8 cellular contexts compared by ENCODE assay signal in genomic region chr14:80996049-80996901, GRCh38. TPM values are rescaled to one million over a fixed set of nuclear protein-coding genes. Genes with fewer than 3 reads are reported as not detected.
DNase-seq lines count a peak whose midpoint lies in the region; ATAC-seq and TF ChIP-seq lines count a peak whose summit lies in the region.

No MANE protein-coding gene starts in this region.

- H3K9ac ChIP-seq in SU-DHL-6 (ENCODE audit: low read length), result no peak overlapping the region

- no peaks in the 10 kb centered on the region for H3K27me3 ChIP-seq in SU-DHL-6 (ENCODE audit: low read length)

- H4K20me1 ChIP-seq in SU-DHL-6 (ENCODE audit: low read depth, low read length), result no peaks in the 10 kb centered on the region

- no peaks in the 10 kb centered on the region for H3K79me2 ChIP-seq in SU-DHL-6 (ENCODE audit: insufficient read depth, low read length)

- peak; percentile 76 for ATAC-seq in HG02588 (IDR thresholded peaks at IDR 0.05; ENCODE audit: unreplicated experiment)

- H3K4me3 Mint-ChIP-seq in endothelial cell (ENCODE audit: unreplicated experiment), result no peak overlapping the region

- no peaks in the 10 kb centered on the region for H3K9me3 Mint-ChIP-seq in endothelial cell (ENCODE audit: unreplicated experiment)

- H3K4me3 ChIP-seq in SU-DHL-6 (ENCODE audit: insufficient read depth, low read length, poor library complexity, severe bottlenecking), result no peak overlapping the region

- H3F3A ChIP-seq in SU-DHL-6 (ENCODE audit: insufficient read depth), result no peaks in the 10 kb centered on the region

- DNase-seq in ACHN (peak; percentile 70), GM10266 (ENCODE audit: extremely low spot score) (peak; percentile 42), NCI-H128 (lab: John Stamatoyannopoulos, UW; ENCODE audit: unreplicated experiment) (peak; percentile 30), endothelial cell (ENCODE audit: low spot score) (peak; percentile 16), middle frontal gyrus (ENCODE audit: extremely low spot score, low spot score) (peak; percentile 59), NCI-H2029 treated with DMSO at 0.1 percent for 48 hours (lab: John Stamatoyannopoulos, UW) (no peak)

- no peak overlapping the region for H3K4me2 ChIP-seq in SU-DHL-6 (ENCODE audit: low read depth, low read length, poor library complexity, severe bottlenecking)

- peak; percentile 64 for TF ChIP-seq CTCF in GM10266 (IDR thresholded peaks at IDR 0.05; ENCODE audit: control insufficient read depth, insufficient read depth, low read depth, missing control alignments)
- peak; percentile 71 for TF ChIP-seq CTCF in SU-DHL-6 (IDR thresholded peaks at IDR 0.05; ENCODE audit: insufficient read depth, low read length, poor library complexity, severe bottlenecking)
- TF ChIP-seq CTCF in endothelial cell (IDR thresholded peaks at IDR 0.05; ENCODE audit: unreplicated experiment), result no peak

- H3K27me3 Mint-ChIP-seq in endothelial cell (ENCODE audit: unreplicated experiment), result no peaks in the 10 kb centered on the region

- H3K9me2 ChIP-seq in SU-DHL-6 (replicated peaks; ENCODE audit: insufficient read depth, low read length), result no peaks in the 10 kb centered on the region

- no peak overlapping the region for H3K27ac Mint-ChIP-seq in endothelial cell (ENCODE audit: unreplicated experiment)

- H2AFZ ChIP-seq in SU-DHL-6 (ENCODE audit: low read depth, low read length, severe bottlenecking), result no peak overlapping the region

- no peaks in the 10 kb centered on the region for H3K36me3 Mint-ChIP-seq in endothelial cell (ENCODE audit: low read depth, unreplicated experiment)

- no peaks in the 10 kb centered on the region for H3K4me1 Mint-ChIP-seq in endothelial cell (ENCODE audit: unreplicated experiment)

- H3K36me3 ChIP-seq in SU-DHL-6 (ENCODE audit: low read length), result no peaks in the 10 kb centered on the region

- H3K27ac ChIP-seq in SU-DHL-6 (ENCODE audit: low read depth, low read length), result no peak overlapping the region

- no peaks in the 10 kb centered on the region for H3K9me3 ChIP-seq in SU-DHL-6 (ENCODE audit: insufficient read depth, low read length)

- in situ Hi-C loops in ACHN (cut with HindIII; ENCODE audit: low pct_ligation_motif_present, low pct_unique_long_range_greater_than_20kb, low sequenced_read_pairs), result no loop called here

RNA-seq across cellular contexts. Expression of gene TSHR, which starts 40.9 kb away (rescaled TPM):
- total RNA-seq in endothelial cell (ENCODE audit: unreplicated experiment), result not detected

RNA-seq across cellular contexts. Expression of gene CEP128, which starts 54.7 kb away (rescaled TPM):
- 10.4 TPM for total RNA-seq in endothelial cell (ENCODE audit: unreplicated experiment)
